14 cellular contexts compared by ENCODE assay signal in genomic region chr14:68140801-68141200, GRCh38.
DNase-seq lines count a peak whose midpoint lies in the region; ATAC-seq, FAIRE-seq and TF ChIP-seq lines count a peak whose summit lies in the region.
"Had no signal": no experiment of that assay in that cellular context is flagged by ENCODE, and none has a peak within 500 bp of the region (broad histone marks: within the 10 kb centered on the region; RNA-seq: fewer than 3 reads in every experiment).

No MANE protein-coding gene starts in this region.

- no peaks in the 10 kb centered on the region for H3K9me3 Mint-ChIP-seq in H9
- H3K9me3 Mint-ChIP-seq in naive thymus-derived CD4-positive, alpha-beta T cell: peaks cover 0 to 1% (median 0%) of the 10 kb centered on the region in 11 donors
- H3K9me3 Mint-ChIP-seq: activated naive CD8-positive, alpha-beta T cell treated with anti-CD3 and anti-CD28 coated beads for 36 hours had no signal

- peaks cover 31 to 42% of the 10 kb centered on the region in 2 experiments for H3K4me1 Mint-ChIP-seq in H9
- H3K4me1 Mint-ChIP-seq in naive thymus-derived CD4-positive, alpha-beta T cell: peaks cover 2 to 25% (median 20%) of the 10 kb centered on the region in 7 donors

- no peak overlapping the region for H2AK5ac ChIP-seq in H9 (ENCODE audit: insufficient read length, low read length)

- H3K23me2 ChIP-seq in H9 (ENCODE audit: insufficient read length, low read depth, low read length, poor library complexity, severe bottlenecking): no peaks in the 10 kb centered on the region

- CTCF ChIA-PET in naive thymus-derived CD4-positive, alpha-beta T cell (lab: Charles Lee): no interaction called here

- POLR2A ChIA-PET in naive thymus-derived CD4-positive, alpha-beta T cell (lab: Charles Lee): no interaction called here

- no peaks in the 10 kb centered on the region for H3K9me3 ChIP-seq in H9 (ENCODE audit: control insufficient read depth, low read depth, low read length)
- H3K9me3 ChIP-seq in ascending aorta: no peaks in the 10 kb centered on the region
- no peaks in the 10 kb centered on the region for H3K9me3 ChIP-seq in kidney (ENCODE audit: control insufficient read depth in 1 of 2, low read length in 2 of 2)
- no peaks in the 10 kb centered on the region for H3K9me3 ChIP-seq in skeletal muscle satellite cell (replicated peaks; ENCODE audit: low read length)
- no peaks in the 10 kb centered on the region for H3K9me3 ChIP-seq in naive thymus-derived CD4-positive, alpha-beta T cell (ENCODE audit: control insufficient read depth in 2 of 3, low read length in 3 of 3)

- H4K20me1 ChIP-seq in H9 (ENCODE audit: control insufficient read depth, insufficient read depth, insufficient read length): no peaks in the 10 kb centered on the region

- H3K23ac ChIP-seq in H9 (ENCODE audit: insufficient read length, low read depth, low read length): no peak overlapping the region

- no peak for ATAC-seq in HG02642 (IDR thresholded peaks at IDR 0.05; ENCODE audit: poor library complexity, unreplicated experiment)
- no peak for ATAC-seq in naive thymus-derived CD4-positive, alpha-beta T cell

- H3K79me1 ChIP-seq in H9 (ENCODE audit: insufficient read depth, low read depth, low read length, poor library complexity, severe bottlenecking): no peaks in the 10 kb centered on the region

- DNase-seq in H9 (no peak), ascending aorta (ENCODE audit: low spot score in 2 of 2) (no peak), kidney (no peak), anterior cingulate cortex (lab: John Stamatoyannopoulos, UW) (no peak), H54 (ENCODE audit: insufficient read length, low spot score) (no peak)
- DNase-seq in naive thymus-derived CD4-positive, alpha-beta T cell: no peak
- DNase-seq: activated naive CD8-positive, alpha-beta T cell treated with anti-CD3 and anti-CD28 coated beads for 36 hours; CD4-positive, alpha-beta memory T cell; left ventricle myocardium superior; MV-4-11; NCI-H526 treated with DMSO at 0.1 percent for 48 hours had no signal

- H3K36me3 ChIP-seq in ascending aorta (no peaks in the 10 kb centered on the region), kidney (ENCODE audit: control insufficient read depth in 1 of 2, insufficient read depth in 2 of 2, low read length in 2 of 2) (no peaks in the 10 kb centered on the region), skeletal muscle satellite cell (ENCODE audit: insufficient read depth, low read length) (no peaks in the 10 kb centered on the region)
- no peaks in the 10 kb centered on the region for H3K36me3 ChIP-seq in naive thymus-derived CD4-positive, alpha-beta T cell (ENCODE audit: control insufficient read depth in 2 of 3, insufficient read depth in 3 of 3, low read length in 3 of 3)

- peak overlapping the region; percentile 65; the same call in 1 of the 2 replicates for H3K14ac ChIP-seq in H9 (ENCODE audit: insufficient read depth, low read length)

- FAIRE-seq in kidney (lab: Jason Lieb, UNC): no peak
- no peak for FAIRE-seq in H54 (lab: Jason Lieb, UNC)

- H4K91ac ChIP-seq in H9 (ENCODE audit: insufficient read length, low read depth, low read length): no peak overlapping the region

- no peak overlapping the region for H4K5ac ChIP-seq in H9 (ENCODE audit: insufficient read length, low read depth, low read length)

- no peaks in the 10 kb centered on the region for H3K27me3 Mint-ChIP-seq in H9 (ENCODE audit: low read depth)
- H3K27me3 Mint-ChIP-seq in naive thymus-derived CD4-positive, alpha-beta T cell: no peaks in the 10 kb centered on the region
- H3K27me3 Mint-ChIP-seq: activated naive CD8-positive, alpha-beta T cell treated with anti-CD3 and anti-CD28 coated beads for 36 hours; CD4-positive, alpha-beta memory T cell had no signal

- no peak overlapping the region for H2AFZ ChIP-seq in H9 (ENCODE audit: low read length)

- H2BK120ac ChIP-seq in H9 (ENCODE audit: low read depth, low read length, poor library complexity, severe bottlenecking): peak overlapping the region; percentile 72

- H3K79me2 ChIP-seq in H9 (ENCODE audit: insufficient read depth, low read length): no peaks in the 10 kb centered on the region

- no peak for TF ChIP-seq POLR2A in H54 (IDR thresholded peaks at IDR 0.05; ENCODE audit: low read depth, low read length)

- intact Hi-C loops in ascending aorta (cut with DNase I) (loop anchor here (5.0 to 10.0 kb wide), 5 partner anchors 66 to 652 kb away; partner anchors contain the start of gene ZFP36L1), kidney (cut with DNase I) (no loop called here)
- intact Hi-C loops in naive thymus-derived CD4-positive, alpha-beta T cell (cut with micrococcal nuclease): no loop called here

- peak overlapping the region; percentile 85; the same call in 1 of the 2 replicates for H3K4ac ChIP-seq in H9 (ENCODE audit: low read depth, low read length)

- no peak for TF ChIP-seq CTCF in H9 (conservative IDR thresholded peaks at IDR 0.05)
- TF ChIP-seq CTCF in ascending aorta (IDR thresholded peaks at IDR 0.05): no peak
- TF ChIP-seq CTCF in kidney (IDR thresholded peaks at IDR 0.05; ENCODE audit: borderline replicate concordance, extremely low read depth, insufficient read depth): no peak

- no peak overlapping the region for H4K8ac ChIP-seq in H9 (replicated peaks; ENCODE audit: insufficient read length, low read depth, low read length)

- H3K27ac Mint-ChIP-seq in H9: peak overlapping the region in 2 of 3 experiments; percentile 27 to 40; a peak in 4 of 7 replicates
- H3K27ac Mint-ChIP-seq in naive thymus-derived CD4-positive, alpha-beta T cell: no peak overlapping the region
- H3K27ac Mint-ChIP-seq: activated naive CD8-positive, alpha-beta T cell treated with anti-CD3 and anti-CD28 coated beads for 36 hours had no signal

- H2BK12ac ChIP-seq in H9 (ENCODE audit: insufficient read length, low read depth, low read length): peak overlapping the region; percentile 100

- H3K18ac ChIP-seq in H9 (ENCODE audit: insufficient read length, low read depth, low read length): no peak overlapping the region

- H3K9ac ChIP-seq in H9 (ENCODE audit: extremely low read depth, insufficient read length, low read length): no peak overlapping the region
- H3K9ac ChIP-seq in kidney (ENCODE audit: low read length in 2 of 2): peak overlapping the region in 1 of 2 donors; percentile 5
- H3K9ac ChIP-seq in skeletal muscle satellite cell (ENCODE audit: low read depth, low read length): peak overlapping the region; percentile 74

- no peak overlapping the region for H3K27ac ChIP-seq in H9 (ENCODE audit: insufficient read length, low read depth, low read length)
- H3K27ac ChIP-seq in ascending aorta: peak overlapping the region; percentile 68 to 76
- peak overlapping the region; percentile 75 to 82 for H3K27ac ChIP-seq in kidney (ENCODE audit: low read depth in 2 of 2, low read length in 2 of 2)
- H3K27ac ChIP-seq in naive thymus-derived CD4-positive, alpha-beta T cell (ENCODE audit: low read depth, low read length): no peak overlapping the region
- H3K27ac ChIP-seq: HL-60 had no signal

- H3T11ph ChIP-seq in H9 (ENCODE audit: low read length): peak overlapping the region; percentile 47

- no CpG with 5 or more reads among the region's 3 CpGs for WGBS in H9 (ENCODE audit: extremely low coverage, insufficient read length, low lambda C conversion rate)

- H3K36me3 Mint-ChIP-seq in H9 (ENCODE audit: insufficient read depth in 1 of 3, low read depth in 3 of 3): no peaks in the 10 kb centered on the region; a peak in 1 of 7 replicates
- peaks cover 0 to 2% (median 2%) of the 10 kb centered on the region in 5 donors for H3K36me3 Mint-ChIP-seq in naive thymus-derived CD4-positive, alpha-beta T cell
- H3K36me3 Mint-ChIP-seq: CD4-positive, alpha-beta memory T cell had no signal

- peak overlapping the region; percentile 79 for H2BK5ac ChIP-seq in H9 (ENCODE audit: insufficient read length, low read length)

- H3K4me1 ChIP-seq in H9 (ENCODE audit: insufficient read depth, low read length): no peaks in the 10 kb centered on the region; the same call in 1 of the 2 replicates
- peaks cover 0 to 47% of the 10 kb centered on the region in 2 donors for H3K4me1 ChIP-seq in ascending aorta
- H3K4me1 ChIP-seq in kidney (ENCODE audit: control insufficient read depth in 1 of 2, insufficient read depth in 1 of 2, low read depth in 1 of 2, low read length in 2 of 2): peaks cover 23 to 60% of the 10 kb centered on the region in 2 donors
- H3K4me1 ChIP-seq in skeletal muscle satellite cell (ENCODE audit: control insufficient read depth, insufficient read depth, low read length): peaks cover 85% of the 10 kb centered on the region
- H3K4me1 ChIP-seq in naive thymus-derived CD4-positive, alpha-beta T cell (ENCODE audit: control insufficient read depth in 2 of 2, insufficient read depth in 2 of 2, low read length in 2 of 2): peaks cover 0 to 5% of the 10 kb centered on the region in 2 donors

- H3K4me2 ChIP-seq in H9 (ENCODE audit: insufficient read depth, insufficient read length, low read length) (no peak overlapping the region), skeletal muscle satellite cell (ENCODE audit: low read length) (peak overlapping the region; percentile 56)

- no peak overlapping the region for H3K4me3 Mint-ChIP-seq in H9
- no peak overlapping the region for H3K4me3 Mint-ChIP-seq in naive thymus-derived CD4-positive, alpha-beta T cell
- H3K4me3 Mint-ChIP-seq: activated naive CD8-positive, alpha-beta T cell treated with anti-CD3 and anti-CD28 coated beads for 36 hours; CD4-positive, alpha-beta memory T cell had no signal

- H2BK20ac ChIP-seq in H9 (ENCODE audit: low read depth, low read length, poor library complexity, severe bottlenecking): peak overlapping the region; percentile 64

- no peak overlapping the region for H3K56ac ChIP-seq in H9 (ENCODE audit: insufficient read length, low read depth, low read length)

- H2BK15ac ChIP-seq in H9 (ENCODE audit: low read depth, low read length): no peak overlapping the region

- H3K27me3 ChIP-seq in H9 (ENCODE audit: insufficient read depth, low read length) (no peaks in the 10 kb centered on the region), ascending aorta (no peaks in the 10 kb centered on the region), skeletal muscle satellite cell (ENCODE audit: control insufficient read depth, insufficient read depth, low read length) (no peaks in the 10 kb centered on the region)
- no peaks in the 10 kb centered on the region for H3K27me3 ChIP-seq in naive thymus-derived CD4-positive, alpha-beta T cell (ENCODE audit: control insufficient read depth in 2 of 2, insufficient read depth in 2 of 2, low read length in 2 of 2)

- no peak overlapping the region for H3K4me3 ChIP-seq in ascending aorta
- H3K4me3 ChIP-seq in kidney (ENCODE audit: low read length in 2 of 2): no peak overlapping the region
- no peak overlapping the region for H3K4me3 ChIP-seq in skeletal muscle satellite cell (ENCODE audit: low read length)
- no peak overlapping the region for H3K4me3 ChIP-seq in naive thymus-derived CD4-positive, alpha-beta T cell (ENCODE audit: low read length)

Comparison
In these comparisons a context has a peak if more than half of its experiments do, and no peak if none do; other contexts are left out.
1. H3K27ac ChIP-seq: peak in ascending aorta (2 of 2) and kidney (2 of 2); none in H9 (single experiment) and naive thymus-derived CD4-positive, alpha-beta T cell (single experiment).
2. H3K27ac Mint-ChIP-seq: peak in H9 (2 of 3); none in naive thymus-derived CD4-positive, alpha-beta T cell (0 of 9).